18 cellular contexts compared by ENCODE assay signal in the genomic region with DNA sequence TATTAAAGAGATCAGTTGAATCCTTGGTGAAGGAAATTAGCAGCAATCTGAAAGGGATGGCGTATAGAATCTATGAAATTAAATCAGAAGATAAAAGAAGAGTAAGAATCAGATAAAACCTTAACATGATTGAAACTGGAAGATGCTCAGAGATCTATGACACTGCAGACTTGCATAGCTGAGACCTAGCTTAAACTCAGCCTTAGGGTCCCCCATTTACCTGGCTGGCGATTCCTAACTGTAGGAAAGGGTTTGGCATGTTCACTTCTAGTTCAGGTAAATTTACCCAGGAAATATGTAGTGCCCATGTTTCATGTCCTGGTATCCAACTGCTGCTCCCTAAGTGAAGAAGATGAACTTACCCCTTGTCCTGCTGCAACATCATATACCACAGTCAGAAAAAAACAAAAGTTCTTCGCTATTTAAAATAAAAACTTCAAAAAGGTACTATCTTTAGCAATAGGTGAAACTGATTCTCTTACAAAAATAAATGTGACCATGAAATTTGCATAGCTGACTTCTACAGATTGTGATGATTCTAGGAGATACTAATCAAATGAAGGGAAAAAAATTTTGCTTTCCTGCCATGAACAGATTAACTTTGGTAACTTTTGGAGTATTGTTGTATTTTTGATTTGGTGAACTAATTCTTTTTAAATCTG.
DNase-seq lines count a peak whose midpoint lies in the region; ATAC-seq and TF ChIP-seq lines count a peak whose summit lies in the region.
"Had no signal": no experiment of that assay in that cellular context is flagged by ENCODE, and none has a peak within 500 bp of the region (broad histone marks: within the 10 kb centered on the region; RNA-seq: fewer than 3 reads in every experiment).

No MANE protein-coding gene starts in this region.

- no peak for DNase-seq in NCI-H187 (lab: John Stamatoyannopoulos, UW)
- no peak for DNase-seq in activated T-cell treated with anti-CD3 and anti-CD28 coated beads, Interleukin-2, amount 50 U/mL, for 1 hour
- no peak for DNase-seq in stimulated activated CD4-positive, alpha-beta T cell treated with anti-CD3 and anti-CD28 coated beads, Interleukin-4, amount 100 ng/mL, for 4 hours
- DNase-seq in GM13977 (ENCODE audit: low spot score): no peak
- DNase-seq: ACHN; activated CD4-positive, alpha-beta T cell treated with anti-CD3 and anti-CD28 coated beads for 1 hour; activated naive CD8-positive, alpha-beta T cell treated with anti-CD3 and anti-CD28 coated beads for 36 hours; activated T-cell treated with anti-CD3 and anti-CD28 coated beads for 4 hours; CD4-positive, alpha-beta memory T cell; EL; islet precursor cell; mesenchymal stem cell; NCI-H1417; psoas muscle had no signal

- TF ChIP-seq CTCF in GM13977 (IDR thresholded peaks at IDR 0.05; ENCODE audit: extremely low read depth, insufficient read depth, missing control alignments): no peak

- peak; percentile 86 for ATAC-seq in GM18511 (IDR thresholded peaks at IDR 0.05; ENCODE audit: unreplicated experiment)
- peak; percentile 89 for ATAC-seq in GM21390 (IDR thresholded peaks at IDR 0.05; ENCODE audit: unreplicated experiment)
- ATAC-seq in HG02870 (IDR thresholded peaks at IDR 0.05; ENCODE audit: unreplicated experiment): peak; percentile 83
- ATAC-seq in HG03520 (IDR thresholded peaks at IDR 0.05; ENCODE audit: unreplicated experiment): peak; percentile 89
- ATAC-seq: psoas muscle had no signal

- in situ Hi-C loops in GM13977 (cut with MboI; ENCODE audit: low pct_unique_long_range_greater_than_20kb, low sequenced_read_pairs, unreplicated experiment): no loop called here
